8 cellular contexts compared by ENCODE assay signal in genomic region chr2:43519711-43520221, GRCh38.
DNase-seq lines count a peak whose midpoint lies in the region; ATAC-seq and TF ChIP-seq lines count a peak whose summit lies in the region.

No MANE protein-coding gene starts in this region.

- peaks cover 31% of the 10 kb centered on the region for H3K36me3 Mint-ChIP-seq in activated T-cell treated with anti-CD3 and anti-CD28 coated beads, Interleukin-2, amount 50 U/mL, for 24 hours (ENCODE audit: low read depth)
- H3K36me3 Mint-ChIP-seq in activated T-cell treated with anti-CD3 and anti-CD28 coated beads, Interleukin-2, amount 50 U/mL, for 4 hours (ENCODE audit: insufficient read depth), result peaks cover 9% of the 10 kb centered on the region

- no peaks in the 10 kb centered on the region for H3K4me1 ChIP-seq in urinary bladder (ENCODE audit: insufficient read depth)

- H3K36me3 ChIP-seq in urinary bladder (ENCODE audit: insufficient read depth), result no peaks in the 10 kb centered on the region

- peak overlapping the region; percentile 52 for H3K27ac ChIP-seq in urinary bladder (ENCODE audit: low read depth)

- no peak for TF ChIP-seq CTCF in astrocyte of the cerebellum (IDR thresholded peaks at IDR 0.05; ENCODE audit: low read depth, low read length, missing control alignments)

- 53% methylated on average over 2 of the region's 2 CpGs for WGBS in urinary bladder

- peaks cover 48% of the 10 kb centered on the region for H3K4me1 Mint-ChIP-seq in activated T-cell treated with anti-CD3 and anti-CD28 coated beads, Interleukin-2, amount 50 U/mL, for 24 hours (ENCODE audit: low read depth)
- peaks cover 29% of the 10 kb centered on the region for H3K4me1 Mint-ChIP-seq in activated T-cell treated with anti-CD3 and anti-CD28 coated beads, Interleukin-2, amount 50 U/mL, for 4 hours (ENCODE audit: low read depth)

- in situ Hi-C loops in astrocyte of the cerebellum (cut with HindIII; ENCODE audit: low sequenced_read_pairs), result no loop called here

- H3K4me3 ChIP-seq in astrocyte of the cerebellum (ENCODE audit: low read depth, low read length) (no peak overlapping the region), urinary bladder (ENCODE audit: low read depth, low read length) (no peak overlapping the region)

- no peaks in the 10 kb centered on the region for H3K27me3 Mint-ChIP-seq in activated T-cell treated with anti-CD3 and anti-CD28 coated beads, Interleukin-2, amount 50 U/mL, for 24 hours
- no peaks in the 10 kb centered on the region for H3K27me3 Mint-ChIP-seq in activated T-cell treated with anti-CD3 and anti-CD28 coated beads, Interleukin-2, amount 50 U/mL, for 4 hours (ENCODE audit: low read depth)

- no peak for DNase-seq in activated T-cell treated with anti-CD3 and anti-CD28 coated beads, Interleukin-2, amount 50 U/mL, for 24 hours
- DNase-seq in activated T-cell treated with anti-CD3 and anti-CD28 coated beads, Interleukin-2, amount 50 U/mL, for 4 hours, result no peak
- DNase-seq in astrocyte of the cerebellum (ENCODE audit: low read depth) (peak; percentile 98), kidney glomerular epithelial cell (lab: John Stamatoyannopoulos, UW) (peak; percentile 96), RKO (ENCODE audit: low spot score) (no peak), NCI-H1092 treated with DMSO at 0.1 percent for 48 hours (lab: John Stamatoyannopoulos, UW) (no peak)

- no peak overlapping the region for H3K4me3 Mint-ChIP-seq in activated T-cell treated with anti-CD3 and anti-CD28 coated beads, Interleukin-2, amount 50 U/mL, for 24 hours
- no peak overlapping the region for H3K4me3 Mint-ChIP-seq in activated T-cell treated with anti-CD3 and anti-CD28 coated beads, Interleukin-2, amount 50 U/mL, for 4 hours

- H3K27ac Mint-ChIP-seq in activated T-cell treated with anti-CD3 and anti-CD28 coated beads, Interleukin-2, amount 50 U/mL, for 24 hours, result peak overlapping the region; percentile 38

- ATAC-seq in activated T-cell treated with anti-CD3 and anti-CD28 coated beads, Interleukin-2, amount 50 U/mL, for 4 hours, result no peak
- ATAC-seq in GM18858 (IDR thresholded peaks at IDR 0.05; ENCODE audit: unreplicated experiment), result no peak

- H3K9me3 Mint-ChIP-seq in activated T-cell treated with anti-CD3 and anti-CD28 coated beads, Interleukin-2, amount 50 U/mL, for 24 hours, result no peaks in the 10 kb centered on the region
- H3K9me3 Mint-ChIP-seq in activated T-cell treated with anti-CD3 and anti-CD28 coated beads, Interleukin-2, amount 50 U/mL, for 4 hours, result no peaks in the 10 kb centered on the region

Comparison
In these comparisons a context has a peak if more than half of its experiments do, and no peak if none do; other contexts are left out.
1. DNase-seq: peak in astrocyte of the cerebellum (single experiment) and kidney glomerular epithelial cell (single experiment); none in activated T-cell treated with anti-CD3 and anti-CD28 coated beads, Interleukin-2, amount 50 U/mL, for 24 hours (single experiment), activated T-cell treated with anti-CD3 and anti-CD28 coated beads, Interleukin-2, amount 50 U/mL, for 4 hours (single experiment), RKO (single experiment) and NCI-H1092 treated with DMSO at 0.1 percent for 48 hours (single experiment).